1 cellular context compared by ENCODE assay signal in genomic region chr11:72003776-72004171, GRCh38.
TF ChIP-seq lines count a peak whose summit lies in the region.

No MANE protein-coding gene starts in this region.

TF ChIP-seq in SK-N-SH treated with all-trans-retinoic acid at 6 μM for 48 hours, 23 proteins besides CTCF, POLR2A, EP300 and RAD21 (continued from another document):
- TF ChIP-seq CREB5 (CRISPR knock-in tag; IDR thresholded peaks at IDR 0.05; ENCODE audit: low read depth) (no peak), ZNF70 (CRISPR knock-in tag; IDR thresholded peaks at IDR 0.05) (no peak), TOX (CRISPR knock-in tag; IDR thresholded peaks at IDR 0.05; ENCODE audit: borderline replicate concordance) (no peak), ISL1 (CRISPR knock-in tag; IDR thresholded peaks at IDR 0.05) (no peak), PPARA (CRISPR knock-in tag; IDR thresholded peaks at IDR 0.05; ENCODE audit: borderline replicate concordance) (no peak), OSR1 (CRISPR knock-in tag; IDR thresholded peaks at IDR 0.05) (no peak), ZC3H10 (CRISPR knock-in tag; IDR thresholded peaks at IDR 0.05) (no peak), RARB (CRISPR knock-in tag; IDR thresholded peaks at IDR 0.05) (no peak), CSRNP3 (CRISPR knock-in tag; IDR thresholded peaks at IDR 0.05) (no peak), ZNF8 (CRISPR knock-in tag; IDR thresholded peaks at IDR 0.05) (no peak), CSDC2 (CRISPR knock-in tag; IDR thresholded peaks at IDR 0.05) (no peak)
